Comparison of ENCODE assay signal across 8 cellular contexts in the genomic region with DNA sequence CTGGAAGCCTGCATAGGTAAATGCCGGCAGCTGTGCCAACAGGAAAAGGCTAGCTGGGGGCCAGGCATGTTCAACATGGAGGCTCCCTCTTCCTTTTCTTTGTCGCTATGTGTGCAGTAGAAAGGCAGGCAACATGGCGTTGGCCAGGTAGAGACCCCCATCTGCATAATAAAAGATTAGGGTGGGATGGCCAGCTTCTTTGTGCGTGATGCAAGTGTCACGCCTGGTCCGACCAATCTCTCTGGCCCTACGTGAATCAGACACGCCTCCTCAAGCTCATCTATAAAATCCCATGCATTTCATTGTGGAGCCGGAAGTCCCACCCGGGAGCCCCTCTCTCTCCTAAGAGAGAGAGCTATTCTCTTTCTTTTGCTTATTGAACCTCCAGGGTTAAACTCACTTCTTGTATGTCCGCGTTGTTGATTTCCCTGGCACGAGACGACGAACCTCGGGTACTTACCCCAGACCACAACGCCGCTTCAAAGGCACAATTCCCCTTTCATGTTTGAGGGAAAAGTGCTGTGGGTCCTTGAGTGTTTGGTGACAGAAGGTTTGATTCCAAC. TPM values are rescaled to one million over a fixed set of nuclear protein-coding genes. Genes with fewer than 3 reads are reported as not detected.
A peak's percentile ranks its signal among the peaks of the same experiment; 100 is the strongest.
DNase-seq lines count a peak whose midpoint lies in the region; ATAC-seq and TF ChIP-seq lines count a peak whose summit lies in the region.

No MANE protein-coding gene starts in this region.

- peak overlapping the region; percentile 58 for H3K4me3 Mint-ChIP-seq in CD8-positive, alpha-beta T cell
- peak overlapping the region in 2 of 5 experiments; percentile 63 to 67 for H3K4me3 Mint-ChIP-seq in brain
- H3K4me3 Mint-ChIP-seq in activated CD8-positive, alpha-beta T cell treated with anti-CD3 and anti-CD28 coated beads, Interleukin-2, amount 10 ng/mL, durations not matched to agents 7 days and 5 days = no peak overlapping the region

- H3K18ac ChIP-seq in mesendoderm (ENCODE audit: low read length) = peak overlapping the region; percentile 65

- no peaks in the 10 kb centered on the region for H3K27me3 Mint-ChIP-seq in CD8-positive, alpha-beta T cell (ENCODE audit: low read depth)
- H3K27me3 Mint-ChIP-seq in brain = peaks cover 3% of the 10 kb centered on the region
- no peaks in the 10 kb centered on the region for H3K27me3 Mint-ChIP-seq in activated CD8-positive, alpha-beta T cell treated with anti-CD3 and anti-CD28 coated beads, Interleukin-2, amount 10 ng/mL, durations not matched to agents 7 days and 5 days (ENCODE audit: low read depth)

- H3K4me1 Mint-ChIP-seq in CD8-positive, alpha-beta T cell (ENCODE audit: low read depth) = peaks cover 30% of the 10 kb centered on the region
- H3K4me1 Mint-ChIP-seq in brain = peaks cover 53% of the 10 kb centered on the region
- peaks cover 4% of the 10 kb centered on the region for H3K4me1 Mint-ChIP-seq in activated CD8-positive, alpha-beta T cell treated with anti-CD3 and anti-CD28 coated beads, Interleukin-2, amount 10 ng/mL, durations not matched to agents 7 days and 5 days (ENCODE audit: low read depth)

- intact Hi-C loops in CD8-positive, alpha-beta T cell (cut with DNase I, micrococcal nuclease) = loop anchor here in 1 of 2 experiments (10.0 kb wide), 1 partner anchor 351 kb away; no protein-coding TSS in a partner anchor

- peak overlapping the region; percentile 26 for H3K27ac ChIP-seq in CD8-positive, alpha-beta T cell (ENCODE audit: low read depth, low read length)
- no peak overlapping the region for H3K27ac ChIP-seq in mesendoderm (ENCODE audit: low read depth, low read length)

- H2BK5ac ChIP-seq in mesendoderm (ENCODE audit: low read length) = no peak overlapping the region

- H2BK15ac ChIP-seq in mesendoderm (replicated peaks; ENCODE audit: low read depth) = no peak overlapping the region

- POLR2A ChIA-PET in CD8-positive, alpha-beta T cell (lab: Charles Lee) = interaction anchor here (1.0 to 2.5 kb wide), 3 partner anchors 47 to 77 kb away, joined by 3 to 12 read pairs (median 5); partner anchors contain the start of gene CPEB4
- POLR2A ChIA-PET in activated CD8-positive, alpha-beta T cell treated with anti-CD3 and anti-CD28 coated beads, Interleukin-2, amount 10 ng/mL, durations not matched to agents 7 days and 5 days (lab: Charles Lee) = no interaction called here

- H4K8ac ChIP-seq in mesendoderm (ENCODE audit: low read depth, low read length) = peak overlapping the region; percentile 2

- no peaks in the 10 kb centered on the region for H3K79me2 ChIP-seq in mesendoderm (ENCODE audit: control insufficient read depth, insufficient read depth, low read length)

- peak in 2 of 7 experiments; percentile 35 to 67 for DNase-seq in CD8-positive, alpha-beta T cell
- DNase-seq in NCI-H146 (lab: John Stamatoyannopoulos, UW) (peak; percentile 96), mesendoderm (peak; percentile 59), GM19240 (ENCODE audit: insufficient read length, low spot score) (no peak)
- DNase-seq in activated CD8-positive, alpha-beta T cell treated with anti-CD3 and anti-CD28 coated beads, Interleukin-2, amount 10 ng/mL, durations not matched to agents 7 days and 5 days = no peak

- H3K9ac ChIP-seq in mesendoderm (ENCODE audit: low read length) = peak overlapping the region; percentile 39

- H3K36me3 Mint-ChIP-seq in CD8-positive, alpha-beta T cell = no peaks in the 10 kb centered on the region
- no peaks in the 10 kb centered on the region for H3K36me3 Mint-ChIP-seq in brain
- no peaks in the 10 kb centered on the region for H3K36me3 Mint-ChIP-seq in activated CD8-positive, alpha-beta T cell treated with anti-CD3 and anti-CD28 coated beads, Interleukin-2, amount 10 ng/mL, durations not matched to agents 7 days and 5 days (ENCODE audit: low read depth)

- no CpG with 5 or more reads among the region's 18 CpGs for WGBS in mesendoderm (ENCODE audit: extremely low coverage, insufficient coverage, low lambda C conversion rate)

- peak overlapping the region; percentile 62 for H3K56ac ChIP-seq in mesendoderm (ENCODE audit: low read length)

- H3K9me3 ChIP-seq in CD8-positive, alpha-beta T cell (ENCODE audit: low read length) = no peaks in the 10 kb centered on the region

- no peak overlapping the region for H3K4ac ChIP-seq in mesendoderm (ENCODE audit: low read depth, low read length)

- H3K23ac ChIP-seq in mesendoderm (ENCODE audit: low read length) = no peak overlapping the region

- no peak overlapping the region for H3K4me3 ChIP-seq in CD8-positive, alpha-beta T cell (ENCODE audit: low read depth, low read length)
- H3K4me3 ChIP-seq in mesendoderm (ENCODE audit: low read length) = no peak overlapping the region

- H2BK120ac ChIP-seq in mesendoderm (ENCODE audit: low read depth, low read length) = no peak overlapping the region

- H3K79me1 ChIP-seq in mesendoderm (ENCODE audit: low read length) = no peaks in the 10 kb centered on the region

- H3K9me3 Mint-ChIP-seq in CD8-positive, alpha-beta T cell = no peaks in the 10 kb centered on the region
- peaks cover 0 to 3% (median 0%) of the 10 kb centered on the region in 5 experiments for H3K9me3 Mint-ChIP-seq in brain
- H3K9me3 Mint-ChIP-seq in activated CD8-positive, alpha-beta T cell treated with anti-CD3 and anti-CD28 coated beads, Interleukin-2, amount 10 ng/mL, durations not matched to agents 7 days and 5 days (ENCODE audit: insufficient read depth) = no peaks in the 10 kb centered on the region

- no peak overlapping the region for H3K4me2 ChIP-seq in mesendoderm (ENCODE audit: low read length)

- H3K27ac Mint-ChIP-seq in CD8-positive, alpha-beta T cell = peak overlapping the region; percentile 57
- peak overlapping the region; percentile 66 to 97 (median 90) for H3K27ac Mint-ChIP-seq in brain
- no peak overlapping the region for H3K27ac Mint-ChIP-seq in activated CD8-positive, alpha-beta T cell treated with anti-CD3 and anti-CD28 coated beads, Interleukin-2, amount 10 ng/mL, durations not matched to agents 7 days and 5 days

- ATAC-seq in CD8-positive, alpha-beta T cell = peak; percentile 81
- ATAC-seq in HG03457 (IDR thresholded peaks at IDR 0.05; ENCODE audit: unreplicated experiment) (no peak), HG03342 (IDR thresholded peaks at IDR 0.05; ENCODE audit: unreplicated experiment) (no peak)
- no peak for ATAC-seq in activated CD8-positive, alpha-beta T cell treated with anti-CD3 and anti-CD28 coated beads, Interleukin-2, amount 10 ng/mL, durations not matched to agents 7 days and 5 days

- peaks cover 16% of the 10 kb centered on the region for H3K4me1 ChIP-seq in CD8-positive, alpha-beta T cell (ENCODE audit: insufficient read depth, low read length)
- peaks cover 2% of the 10 kb centered on the region for H3K4me1 ChIP-seq in mesendoderm (ENCODE audit: control insufficient read depth, low read depth, low read length)

- H4K5ac ChIP-seq in mesendoderm (ENCODE audit: low read length) = no peak overlapping the region

- no peak overlapping the region for H2AK5ac ChIP-seq in mesendoderm (ENCODE audit: low read length)

- TF ChIP-seq CTCF in CD8-positive, alpha-beta T cell (IDR thresholded peaks at IDR 0.05) = no peak
- TF ChIP-seq CTCF in brain (conservative IDR thresholded peaks at IDR 0.05) = no peak

- CTCF ChIA-PET in CD8-positive, alpha-beta T cell (lab: Charles Lee) = interaction anchor here (0.9 to 1.6 kb wide), 3 partner anchors 11 to 348 kb away, joined by 3 to 6 read pairs (median 4); no protein-coding TSS in a partner anchor
- CTCF ChIA-PET in activated CD8-positive, alpha-beta T cell treated with anti-CD3 and anti-CD28 coated beads, Interleukin-2, amount 10 ng/mL, durations not matched to agents 7 days and 5 days (lab: Charles Lee) = interaction anchor here (0.7 to 1.4 kb wide), 4 partner anchors 9 to 340 kb away, joined by 3 to 5 read pairs (median 3); no protein-coding TSS in a partner anchor

- no peaks in the 10 kb centered on the region for H3K36me3 ChIP-seq in CD8-positive, alpha-beta T cell (ENCODE audit: insufficient read depth, low read length)
- no peaks in the 10 kb centered on the region for H3K36me3 ChIP-seq in mesendoderm (ENCODE audit: control insufficient read depth, insufficient read depth, low read length)

- H3K27me3 ChIP-seq in CD8-positive, alpha-beta T cell (ENCODE audit: insufficient read depth, low read length) = no peaks in the 10 kb centered on the region
- H3K27me3 ChIP-seq in mesendoderm (ENCODE audit: insufficient read depth, low read length, poor library complexity) = no peaks in the 10 kb centered on the region

RNA-seq across cellular contexts. Expression of gene C5orf47, which starts 25.0 kb away (rescaled TPM):
- not detected for total RNA-seq in CD8-positive, alpha-beta T cell
- polyA plus RNA-seq in brain (ENCODE audit: insufficient read depth, low read depth, low replicate concordance) = not detected
- 0.11 TPM for polyA plus RNA-seq in mesendoderm (2013, experiment 1 of 2)
- 0.22 TPM for polyA plus RNA-seq in mesendoderm (2013, experiment 2 of 2)
- total RNA-seq in activated CD8-positive, alpha-beta T cell treated with anti-CD3 and anti-CD28 coated beads, Interleukin-2, amount 10 ng/mL, durations not matched to agents 7 days and 5 days = not detected

Comparison
In these comparisons a context has a peak if more than half of its experiments do, and no peak if none do; other contexts are left out.
1. DNase-seq: peak in NCI-H146 (single experiment) and mesendoderm (single experiment); none in activated CD8-positive, alpha-beta T cell treated with anti-CD3 and anti-CD28 coated beads, Interleukin-2, amount 10 ng/mL, durations not matched to agents 7 days and 5 days (single experiment) and GM19240 (single experiment).